ENCODE assay signal across 1 cellular context in genomic region chr1:120558303-120559060, GRCh38.
TF ChIP-seq lines count a peak whose summit lies in the region.
"Not testable (repeated sequence)": the region's sequence is repeated elsewhere in the genome, so short reads cannot be mapped to it uniquely, and the experiment has no call there.

No MANE protein-coding gene starts in this region.

TF ChIP-seq in HepG2, 621 proteins besides CTCF, POLR2A, EP300 and RAD21 (continued from another document):
- TF ChIP-seq LCORL (IDR thresholded peaks at IDR 0.05); CREM (CRISPR knock-in tag; IDR thresholded peaks at IDR 0.05): not testable (repeated sequence)
- TF ChIP-seq LCORL (CRISPR knock-in tag; IDR thresholded peaks at IDR 0.05), result 0 out of 2 replicates have a peak, but pooled peaks have one; percentile 25
- TF ChIP-seq MYC (CRISPR knock-in tag; IDR thresholded peaks at IDR 0.05; ENCODE audit: borderline replicate concordance), result 0 out of 2 replicates have a peak, but pooled peaks have one; percentile 16
- peak; percentile 64; the same call in 1 of the 2 replicates for TF ChIP-seq ZNF574 (CRISPR knock-in tag; IDR thresholded peaks at IDR 0.05)
- TF ChIP-seq PPARG (CRISPR knock-in tag; conservative IDR thresholded peaks at IDR 0.05), result peak; percentile 67; the same call in 1 of the 2 replicates
- peak; percentile 71 for TF ChIP-seq PHF8 (CRISPR knock-in tag; IDR thresholded peaks at IDR 0.05)
- peak; percentile 74; the same call in 1 of the 2 replicates for TF ChIP-seq ZBTB7A (CRISPR knock-in tag; IDR thresholded peaks at IDR 0.05)
- peak; percentile 70; the same call in 1 of the 2 replicates for TF ChIP-seq YEATS4 (CRISPR knock-in tag; IDR thresholded peaks at IDR 0.05; ENCODE audit: borderline replicate concordance)
- 0 out of 2 replicates have a peak, but pooled peaks have one; percentile 7 for TF ChIP-seq IRF2 (CRISPR knock-in tag; IDR thresholded peaks at IDR 0.05)
- TF ChIP-seq ELF1 (CRISPR knock-in tag; IDR thresholded peaks at IDR 0.05), result 0 out of 2 replicates have a peak, but pooled peaks have one; percentile 32
- TF ChIP-seq TAF1 (CRISPR knock-in tag; IDR thresholded peaks at IDR 0.05), result peak; percentile 20; the same call in 1 of the 2 replicates
- peak; percentile 95 for TF ChIP-seq SIX1 (CRISPR knock-in tag; IDR thresholded peaks at IDR 0.05; ENCODE audit: borderline replicate concordance)
- TF ChIP-seq GABPB1 (CRISPR knock-in tag; IDR thresholded peaks at IDR 0.05), result peak; percentile 72
- 0 out of 2 replicates have a peak, but pooled peaks have one; percentile 49 for TF ChIP-seq ZNF777 (CRISPR knock-in tag; IDR thresholded peaks at IDR 0.05)
- peak; percentile 68 for TF ChIP-seq YY1 (IDR thresholded peaks at IDR 0.05; ENCODE audit: insufficient read depth, insufficient replicate concordance, low read depth, low read length)
- peak; percentile 85 for TF ChIP-seq ZNF143 (CRISPR knock-in tag; IDR thresholded peaks at IDR 0.05)
- TF ChIP-seq RXRB (CRISPR knock-in tag; IDR thresholded peaks at IDR 0.05; ENCODE audit: borderline replicate concordance), result peak; percentile 14; the same call in 1 of the 2 replicates
- 0 out of 2 replicates have a peak, but pooled peaks have one; percentile 15 for TF ChIP-seq CREM (IDR thresholded peaks at IDR 0.05)
- peak; percentile 83 for TF ChIP-seq HOXA3 (CRISPR knock-in tag; IDR thresholded peaks at IDR 0.05)
